ENCODE assay signal across 17 cellular contexts in the genomic region with DNA sequence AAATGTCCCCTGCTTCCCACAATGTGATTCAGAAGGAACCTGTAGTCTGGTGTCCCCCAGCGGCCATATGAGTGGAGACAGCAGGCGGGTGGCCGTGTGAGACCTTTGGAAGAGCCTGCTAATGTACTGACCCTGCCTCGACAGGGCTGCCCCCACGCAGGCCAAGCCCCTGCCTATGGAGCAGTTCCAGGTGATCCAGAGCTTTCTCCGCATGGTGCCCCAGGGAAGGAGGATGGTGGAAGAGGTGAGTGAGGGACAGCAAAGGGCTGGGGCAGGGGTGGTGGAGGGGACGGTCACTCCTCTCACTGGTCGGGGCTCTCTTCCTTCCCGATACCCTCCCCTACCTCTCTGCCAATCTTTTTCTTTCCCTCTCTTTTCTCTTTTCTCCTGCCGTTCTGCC. TPM values are rescaled to one million over a fixed set of nuclear protein-coding genes. Genes with fewer than 3 reads are reported as not detected.
DNase-seq lines count a peak whose midpoint lies in the region; ATAC-seq and TF ChIP-seq lines count a peak whose summit lies in the region.
"Had no signal": no experiment of that assay in that cellular context is flagged by ENCODE, and none has a peak within 500 bp of the region (broad histone marks: within the 10 kb centered on the region; RNA-seq: fewer than 3 reads in every experiment).

No MANE protein-coding gene starts in this region.

- POLR2A ChIA-PET in PC-3 (lab: Charles Lee; ENCODE audit: unreplicated experiment): no interaction called here

- DNase-seq in PC-3 (no peak), chondrocyte (ENCODE audit: low spot score) (peak; percentile 79), neural progenitor cell (ENCODE audit: low spot score) (no peak), coronary artery (ENCODE audit: low spot score) (no peak)
- no peak for DNase-seq in stimulated activated effector memory CD8-positive, alpha-beta T cell treated with anti-CD3 and anti-CD28 coated beads, Interleukin-12 subunit alpha, Interleukin-12 subunit beta, amount 100 ng/mL, for 72 hours (ENCODE audit: low spot score in 2 of 2)
- DNase-seq: C1 segment of cervical spinal cord; Calu3; CD4-positive, alpha-beta memory T cell; COR-L47; DMS153; DND-41; GM23248; H7; HCEC 1CT had no signal

- no peaks in the 10 kb centered on the region for H3K9me3 ChIP-seq in PC-3 (ENCODE audit: low read length)
- no peaks in the 10 kb centered on the region for H3K9me3 ChIP-seq in neural progenitor cell (ENCODE audit: low read depth)
- H3K9me3 ChIP-seq in stomach smooth muscle (ENCODE audit: control insufficient read depth in 2 of 2, low read length in 2 of 2): no peaks in the 10 kb centered on the region

- H3K27me3 ChIP-seq in PC-3 (ENCODE audit: low read length): no peaks in the 10 kb centered on the region
- H3K27me3 ChIP-seq in neural progenitor cell: no peaks in the 10 kb centered on the region
- H3K27me3 ChIP-seq in stomach smooth muscle (ENCODE audit: control insufficient read depth in 1 of 2, insufficient read depth in 2 of 2, low read length in 2 of 2): no peaks in the 10 kb centered on the region

- no peaks in the 10 kb centered on the region for H3K79me2 ChIP-seq in PC-3 (ENCODE audit: low read length)
- H3K79me2 ChIP-seq in neural progenitor cell (ENCODE audit: low read depth): no peaks in the 10 kb centered on the region

- H3K27me3 Mint-ChIP-seq in chondrocyte (ENCODE audit: low read depth) (peaks cover 3% of the 10 kb centered on the region), neural progenitor cell (ENCODE audit: insufficient read depth, low read depth) (peaks cover 7% of the 10 kb centered on the region)
- H3K27me3 Mint-ChIP-seq: CD4-positive, alpha-beta memory T cell had no signal

- ATAC-seq in PC-3 (no peak), GM18502 (IDR thresholded peaks at IDR 0.05; ENCODE audit: poor library complexity, unreplicated experiment) (no peak)
- no peak for ATAC-seq in stimulated activated effector memory CD8-positive, alpha-beta T cell treated with anti-CD3 and anti-CD28 coated beads, Interleukin-12 subunit alpha, Interleukin-12 subunit beta, amount 100 ng/mL, for 72 hours
- ATAC-seq: GM12878 had no signal

- H3K9me3 Mint-ChIP-seq in chondrocyte (ENCODE audit: low read depth) (no peaks in the 10 kb centered on the region), neural progenitor cell (peaks cover 2% of the 10 kb centered on the region)
- no peaks in the 10 kb centered on the region for H3K9me3 Mint-ChIP-seq in stimulated activated effector memory CD8-positive, alpha-beta T cell treated with anti-CD3 and anti-CD28 coated beads, Interleukin-12 subunit alpha, Interleukin-12 subunit beta, amount 100 ng/mL, for 72 hours
- H3K9me3 Mint-ChIP-seq: CD4-positive, alpha-beta memory T cell had no signal

- BruUV-seq in PC-3 (replicated peaks; lab: Mats Ljungman, UMichigan): no TSS peak

- H3K4me3 ChIP-seq in PC-3 (ENCODE audit: low read length): no peak overlapping the region
- no peak overlapping the region for H3K4me3 ChIP-seq in neural progenitor cell
- no peak overlapping the region for H3K4me3 ChIP-seq in stomach smooth muscle (ENCODE audit: low read length in 2 of 2)
- H3K4me3 ChIP-seq in coronary artery: no peak overlapping the region
- H3K4me3 ChIP-seq: GM12878, GM23248 had no signal

- H3K27ac ChIP-seq in PC-3 (ENCODE audit: low read length) (no peak overlapping the region), neural progenitor cell (no peak overlapping the region), stomach smooth muscle (ENCODE audit: low read length) (peak overlapping the region; percentile 55), coronary artery (no peak overlapping the region)
- H3K27ac ChIP-seq: GM23248 had no signal

- CTCF ChIA-PET in PC-3 (lab: Charles Lee): no interaction called here

- H3K36me3 Mint-ChIP-seq in chondrocyte (ENCODE audit: low read depth) (peaks cover 3% of the 10 kb centered on the region), neural progenitor cell (no peaks in the 10 kb centered on the region)
- H3K36me3 Mint-ChIP-seq in stimulated activated effector memory CD8-positive, alpha-beta T cell treated with anti-CD3 and anti-CD28 coated beads, Interleukin-12 subunit alpha, Interleukin-12 subunit beta, amount 100 ng/mL, for 72 hours: no peaks in the 10 kb centered on the region
- H3K36me3 Mint-ChIP-seq: CD4-positive, alpha-beta memory T cell had no signal

- no peaks in the 10 kb centered on the region for H3K9me2 ChIP-seq in PC-3 (replicated peaks; ENCODE audit: low read length)

- H3K4me1 Mint-ChIP-seq in chondrocyte (ENCODE audit: low read depth) (peaks cover 3% of the 10 kb centered on the region), neural progenitor cell (peaks cover 14% of the 10 kb centered on the region)
- H3K4me1 Mint-ChIP-seq in stimulated activated effector memory CD8-positive, alpha-beta T cell treated with anti-CD3 and anti-CD28 coated beads, Interleukin-12 subunit alpha, Interleukin-12 subunit beta, amount 100 ng/mL, for 72 hours: no peaks in the 10 kb centered on the region

- no peaks in the 10 kb centered on the region for H3K36me3 ChIP-seq in PC-3 (ENCODE audit: low read depth, low read length)
- H3K36me3 ChIP-seq in neural progenitor cell: no peaks in the 10 kb centered on the region
- H3K36me3 ChIP-seq in stomach smooth muscle (ENCODE audit: control insufficient read depth in 2 of 2, insufficient read depth in 2 of 2, low read length in 2 of 2): peaks cover 19 to 21% of the 10 kb centered on the region in 2 donors

- H3K4me1 ChIP-seq in PC-3 (ENCODE audit: insufficient read depth, low read length) (peaks cover 7% of the 10 kb centered on the region; the same call in 1 of the 2 replicates), neural progenitor cell (peaks cover 17% of the 10 kb centered on the region), stomach smooth muscle (ENCODE audit: control insufficient read depth, insufficient read depth, low read length) (peaks cover 35% of the 10 kb centered on the region)

- H3K9ac ChIP-seq in PC-3 (ENCODE audit: low read length) (no peak overlapping the region), neural progenitor cell (no peak overlapping the region), stomach smooth muscle (ENCODE audit: low read length in 2 of 2) (no peak overlapping the region)
- H3K9ac ChIP-seq: GM23248 had no signal

- H3K4me2 ChIP-seq in PC-3 (ENCODE audit: low read length): no peak overlapping the region
- H3K4me2 ChIP-seq in neural progenitor cell: no peak overlapping the region

- no peaks in the 10 kb centered on the region for H4K20me1 ChIP-seq in PC-3 (ENCODE audit: low read length)
- H4K20me1 ChIP-seq in neural progenitor cell (ENCODE audit: low read depth): no peaks in the 10 kb centered on the region

- H3K4me3 Mint-ChIP-seq in chondrocyte (ENCODE audit: unreplicated experiment) (no peak overlapping the region), neural progenitor cell (no peak overlapping the region)
- no peak overlapping the region for H3K4me3 Mint-ChIP-seq in stimulated activated effector memory CD8-positive, alpha-beta T cell treated with anti-CD3 and anti-CD28 coated beads, Interleukin-12 subunit alpha, Interleukin-12 subunit beta, amount 100 ng/mL, for 72 hours
- H3K4me3 Mint-ChIP-seq: CD4-positive, alpha-beta memory T cell had no signal

- peak; percentile 29; the same call in 1 of the 2 replicates for TF ChIP-seq CTCF in PC-3 (conservative IDR thresholded peaks at IDR 0.05; ENCODE audit: low read depth, low read length)
- no peak for TF ChIP-seq CTCF in chondrocyte (IDR thresholded peaks at IDR 0.05)
- no peak for TF ChIP-seq CTCF in neural progenitor cell (IDR thresholded peaks at IDR 0.05)
- no peak for TF ChIP-seq CTCF in coronary artery (IDR thresholded peaks at IDR 0.05)

- H3K27ac Mint-ChIP-seq in chondrocyte (ENCODE audit: unreplicated experiment) (no peak overlapping the region), neural progenitor cell (peak overlapping the region; percentile 89)
- H3K27ac Mint-ChIP-seq in stimulated activated effector memory CD8-positive, alpha-beta T cell treated with anti-CD3 and anti-CD28 coated beads, Interleukin-12 subunit alpha, Interleukin-12 subunit beta, amount 100 ng/mL, for 72 hours: no peak overlapping the region

- H2AFZ ChIP-seq in PC-3 (ENCODE audit: low read length): no peak overlapping the region
- no peak overlapping the region for H2AFZ ChIP-seq in neural progenitor cell (replicated peaks)
- H2AFZ ChIP-seq: GM23248 had no signal

- H3F3A ChIP-seq in PC-3 (ENCODE audit: low read length, unreplicated experiment) (no peaks in the 10 kb centered on the region), neural progenitor cell (ENCODE audit: low read depth) (peaks cover 18% of the 10 kb centered on the region)

- intact Hi-C loops in PC-3 (cut with micrococcal nuclease): no loop called here

RNA-seq across cellular contexts. Expression of gene PALD1, which starts 55.7 kb away (rescaled TPM):
- 0.46 and 0.80 TPM in 2 replicates for total RNA-seq in PC-3 (2014; rRNA removed)
- 2.4 to 4.1 TPM (median 4.0 TPM) in 3 replicates for total RNA-seq in chondrocyte
- 9.6 and 20.4 TPM in 2 replicates for total RNA-seq in neural progenitor cell (ENCODE audit: low replicate concordance)
- total RNA-seq: CD4-positive, alpha-beta memory T cell; GM23248 had no signal
